In the genomic region with DNA sequence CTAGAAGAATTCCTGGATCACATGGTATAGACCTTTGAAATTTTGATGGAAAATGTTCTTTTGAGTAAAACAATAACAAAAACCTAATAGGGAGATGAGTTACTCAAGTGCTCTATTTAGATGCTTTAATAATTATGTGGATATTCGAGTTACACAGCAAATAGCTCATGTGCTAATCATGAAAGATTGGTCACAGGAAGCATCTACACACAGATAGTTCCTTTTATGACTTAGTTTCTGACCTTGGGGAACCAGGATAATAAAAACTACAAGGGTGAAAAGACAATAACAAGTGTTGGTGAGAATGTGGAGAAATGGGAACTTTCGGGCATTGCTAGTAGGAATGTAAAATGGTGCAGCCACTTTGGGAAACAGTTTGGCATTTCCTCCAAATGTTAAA, we compare ENCODE assay signal across 1 cellular context.
TF ChIP-seq lines count a peak whose summit lies in the region.

No MANE protein-coding gene starts in this region.

TF ChIP-seq in SK-N-SH treated with all-trans-retinoic acid at 6 μM for 48 hours, 23 proteins besides CTCF, POLR2A, EP300 and RAD21 (continued from another document):
- TF ChIP-seq, protein P1, sequence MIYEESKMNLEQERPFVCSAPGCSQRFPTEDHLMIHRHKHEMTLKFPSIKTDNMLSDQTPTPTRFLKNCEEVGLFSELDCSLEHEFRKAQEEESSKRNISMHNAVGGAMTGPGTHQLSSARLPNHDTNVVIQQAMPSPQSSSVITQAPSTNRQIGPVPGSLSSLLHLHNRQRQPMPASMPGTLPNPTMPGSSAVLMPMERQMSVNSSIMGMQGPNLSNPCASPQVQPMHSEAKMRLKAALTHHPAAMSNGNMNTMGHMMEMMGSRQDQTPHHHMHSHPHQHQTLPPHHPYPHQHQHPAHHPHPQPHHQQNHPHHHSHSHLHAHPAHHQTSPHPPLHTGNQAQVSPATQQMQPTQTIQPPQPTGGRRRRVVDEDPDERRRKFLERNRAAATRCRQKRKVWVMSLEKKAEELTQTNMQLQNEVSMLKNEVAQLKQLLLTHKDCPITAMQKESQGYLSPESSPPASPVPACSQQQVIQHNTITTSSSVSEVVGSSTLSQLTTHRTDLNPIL (CRISPR knock-in tag; IDR thresholded peaks at IDR 0.05; ENCODE audit: low read depth), result no peak
- TF ChIP-seq, protein P2, sequence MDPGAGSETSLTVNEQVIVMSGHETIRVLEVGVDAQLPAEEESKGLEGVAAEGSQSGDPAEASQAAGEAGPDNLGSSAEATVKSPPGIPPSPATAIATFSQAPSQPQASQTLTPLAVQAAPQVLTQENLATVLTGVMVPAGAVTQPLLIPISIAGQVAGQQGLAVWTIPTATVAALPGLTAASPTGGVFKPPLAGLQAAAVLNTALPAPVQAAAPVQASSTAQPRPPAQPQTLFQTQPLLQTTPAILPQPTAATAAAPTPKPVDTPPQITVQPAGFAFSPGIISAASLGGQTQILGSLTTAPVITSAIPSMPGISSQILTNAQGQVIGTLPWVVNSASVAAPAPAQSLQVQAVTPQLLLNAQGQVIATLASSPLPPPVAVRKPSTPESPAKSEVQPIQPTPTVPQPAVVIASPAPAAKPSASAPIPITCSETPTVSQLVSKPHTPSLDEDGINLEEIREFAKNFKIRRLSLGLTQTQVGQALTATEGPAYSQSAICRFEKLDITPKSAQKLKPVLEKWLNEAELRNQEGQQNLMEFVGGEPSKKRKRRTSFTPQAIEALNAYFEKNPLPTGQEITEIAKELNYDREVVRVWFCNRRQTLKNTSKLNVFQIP (CRISPR knock-in tag; IDR thresholded peaks at IDR 0.05; ENCODE audit: borderline replicate concordance, low read depth), result no peak
